In genomic region chrX:17629011-17629410, GRCh38 we compare ENCODE assay signal across 18 cellular contexts.
DNase-seq lines count a peak whose midpoint lies in the region; ATAC-seq and TF ChIP-seq lines count a peak whose summit lies in the region.
"Had no signal": no experiment of that assay in that cellular context is flagged by ENCODE, and none has a peak within 500 bp of the region (broad histone marks: within the 10 kb centered on the region; RNA-seq: fewer than 3 reads in every experiment).

No MANE protein-coding gene starts in this region.

- H3K27me3 Mint-ChIP-seq in brain (no peaks in the 10 kb centered on the region), mesothelial cell of epicardium (ENCODE audit: low read depth) (no peaks in the 10 kb centered on the region)
- no peaks in the 10 kb centered on the region for H3K27me3 Mint-ChIP-seq in activated naive CD4-positive, alpha-beta T cell treated with anti-CD3 and anti-CD28 coated beads, Interleukin-2, amount 10 ng/mL, durations not matched to agents 7 days and 5 days

- ATAC-seq in HG03108 (IDR thresholded peaks at IDR 0.05; ENCODE audit: unreplicated experiment): no peak
- ATAC-seq: GM12878 had no signal

- H3K4me1 Mint-ChIP-seq in brain (peaks cover 48% of the 10 kb centered on the region), mesothelial cell of epicardium (peaks cover 37% of the 10 kb centered on the region)
- peaks cover 9% of the 10 kb centered on the region for H3K4me1 Mint-ChIP-seq in activated naive CD4-positive, alpha-beta T cell treated with anti-CD3 and anti-CD28 coated beads, Interleukin-2, amount 10 ng/mL, durations not matched to agents 7 days and 5 days

- H3K36me3 Mint-ChIP-seq in brain (no peaks in the 10 kb centered on the region), mesothelial cell of epicardium (no peaks in the 10 kb centered on the region)
- no peaks in the 10 kb centered on the region for H3K36me3 Mint-ChIP-seq in activated naive CD4-positive, alpha-beta T cell treated with anti-CD3 and anti-CD28 coated beads, Interleukin-2, amount 10 ng/mL, durations not matched to agents 7 days and 5 days
- H3K36me3 Mint-ChIP-seq: CD4-positive, CD25-positive, alpha-beta regulatory T cell; CD8-positive, alpha-beta memory T cell had no signal

- no peak for TF ChIP-seq CTCF in brain (conservative IDR thresholded peaks at IDR 0.05)
- no peak for TF ChIP-seq CTCF in epithelial cell of esophagus (IDR thresholded peaks at IDR 0.05; ENCODE audit: insufficient read depth, low read depth, low read length, missing control alignments)
- no peak for TF ChIP-seq CTCF in mesothelial cell of epicardium (IDR thresholded peaks at IDR 0.05; ENCODE audit: unreplicated experiment)

- H3K27ac Mint-ChIP-seq in brain (peak overlapping the region in 4 of 5 experiments; percentile 19 to 72 (median 23)), mesothelial cell of epicardium (peak overlapping the region; percentile 41)
- no peak overlapping the region for H3K27ac Mint-ChIP-seq in activated naive CD4-positive, alpha-beta T cell treated with anti-CD3 and anti-CD28 coated beads, Interleukin-2, amount 10 ng/mL, durations not matched to agents 7 days and 5 days
- H3K27ac Mint-ChIP-seq: CD4-positive, CD25-positive, alpha-beta regulatory T cell; CD8-positive, alpha-beta memory T cell; H9 had no signal

- DNase-seq in epithelial cell of esophagus (ENCODE audit: low read depth): peak; percentile 15
- DNase-seq in mesothelial cell of epicardium (ENCODE audit: low spot score in 2 of 2, unreplicated experiment in 2 of 2): no peak
- DNase-seq in activated naive CD4-positive, alpha-beta T cell treated with anti-CD3 and anti-CD28 coated beads, Interleukin-2, amount 10 ng/mL, durations not matched to agents 7 days and 5 days: no peak
- no peak for DNase-seq in middle frontal gyrus (ENCODE audit: extremely low spot score, low spot score)
- DNase-seq: ACHN; BE2C; C1 segment of cervical spinal cord; CD4-positive, CD25-positive, alpha-beta regulatory T cell; CD8-positive, alpha-beta memory T cell; COR-L47; DMS53; DND-41; EL; H9; IMR-90 had no signal

- H3K4me3 Mint-ChIP-seq in brain (no peak overlapping the region), mesothelial cell of epicardium (no peak overlapping the region)
- H3K4me3 Mint-ChIP-seq in activated naive CD4-positive, alpha-beta T cell treated with anti-CD3 and anti-CD28 coated beads, Interleukin-2, amount 10 ng/mL, durations not matched to agents 7 days and 5 days: no peak overlapping the region
- H3K4me3 Mint-ChIP-seq: CD4-positive, CD25-positive, alpha-beta regulatory T cell; CD8-positive, alpha-beta memory T cell; H9 had no signal

- CTCF ChIA-PET in activated naive CD4-positive, alpha-beta T cell treated with anti-CD3 and anti-CD28 coated beads, Interleukin-2, amount 10 ng/mL, durations not matched to agents 7 days and 5 days (lab: Charles Lee): interaction anchor here (0.7 kb wide), 1 partner anchor 37 kb away, joined by 3 read pairs; no protein-coding TSS in a partner anchor

- no peak overlapping the region for H3K4me3 ChIP-seq in epithelial cell of esophagus (ENCODE audit: low read length)
- H3K4me3 ChIP-seq: GM12878 had no signal

- H3K9me3 Mint-ChIP-seq in brain (peaks cover 0 to 5% (median 0%) of the 10 kb centered on the region in 5 experiments), mesothelial cell of epicardium (no peaks in the 10 kb centered on the region)
- no peaks in the 10 kb centered on the region for H3K9me3 Mint-ChIP-seq in activated naive CD4-positive, alpha-beta T cell treated with anti-CD3 and anti-CD28 coated beads, Interleukin-2, amount 10 ng/mL, durations not matched to agents 7 days and 5 days
- H3K9me3 Mint-ChIP-seq: H9 had no signal
